In the genomic region with DNA sequence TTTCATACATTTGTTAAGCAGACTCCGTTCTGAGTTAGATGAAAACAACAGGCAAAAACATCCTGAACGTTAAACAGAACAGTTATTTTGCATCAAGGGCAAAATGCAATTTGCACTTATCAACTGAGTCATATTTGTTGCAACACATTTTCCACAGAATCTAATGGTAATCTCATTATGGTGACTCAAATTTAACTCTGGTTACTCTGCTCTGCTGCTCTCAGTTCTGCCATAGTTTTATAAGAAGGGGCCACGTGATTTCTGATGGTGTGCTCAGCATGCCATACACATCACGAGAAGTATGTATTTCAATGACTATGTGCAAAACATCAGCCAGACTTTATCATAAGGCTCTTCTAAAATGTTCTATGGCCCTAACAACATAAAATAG, we compare ENCODE assay signal across 12 cellular contexts.
DNase-seq lines count a peak whose midpoint lies in the region; ATAC-seq, FAIRE-seq and TF ChIP-seq lines count a peak whose summit lies in the region.
"Had no signal": no experiment of that assay in that cellular context is flagged by ENCODE, and none has a peak within 500 bp of the region (broad histone marks: within the 10 kb centered on the region; RNA-seq: fewer than 3 reads in every experiment).

No MANE protein-coding gene starts in this region.

- no peaks in the 10 kb centered on the region for H3K36me3 ChIP-seq in HUES64 (ENCODE audit: insufficient read depth, low read length)
- H3K36me3 ChIP-seq in body of pancreas (replicated peaks in 1 of 2; ENCODE audit: insufficient read depth in 1 of 2, low read depth in 2 of 2) = no peaks in the 10 kb centered on the region
- H3K36me3 ChIP-seq in small intestine (ENCODE audit: control insufficient read depth in 2 of 2, insufficient read depth in 2 of 2, low read length in 2 of 2) = no peaks in the 10 kb centered on the region
- H3K36me3 ChIP-seq: ovary had no signal

- H3K4me1 Mint-ChIP-seq in activated T-cell treated with anti-CD3 and anti-CD28 coated beads, Interleukin-2, amount 50 U/mL, for 72 hours (ENCODE audit: low read depth) = peaks cover 13% of the 10 kb centered on the region

- intact Hi-C loops in body of pancreas (cut with DNase I) = no loop called here

- DNase-seq in activated T-cell treated with anti-CD3 and anti-CD28 coated beads, Interleukin-2, amount 50 U/mL, for 72 hours = no peak
- no peak for DNase-seq in activated T-cell treated with anti-CD3 and anti-CD28 coated beads, Interleukin-2, amount 50 U/mL, for 48 hours
- DNase-seq in body of pancreas (no peak), small intestine (peak; percentile 9), globus pallidus (ENCODE audit: low spot score) (no peak), GM13977 (ENCODE audit: low spot score) (no peak), T-helper 9 cell (no peak)
- DNase-seq: activated CD8-positive, alpha-beta memory T cell treated with anti-CD3 and anti-CD28 coated beads, Interleukin-2, amount 50 U/mL, for 48 hours; ovary had no signal

- H3K27ac Mint-ChIP-seq in activated T-cell treated with anti-CD3 and anti-CD28 coated beads, Interleukin-2, amount 50 U/mL, for 72 hours = peak overlapping the region; percentile 94

- 90% methylated on average over 4 of the region's 4 CpGs for WGBS in HUES64
- WGBS in body of pancreas, 2 donors = 75 to 87% methylated on average over 4 of the region's 4 CpGs
- WGBS in small intestine, 3 donors = 66 to 77% (median 74%) methylated on average over 4 of the region's 4 CpGs

- no peaks in the 10 kb centered on the region for H3K27me3 ChIP-seq in HUES64 (ENCODE audit: insufficient read depth, low read length)
- no peaks in the 10 kb centered on the region for H3K27me3 ChIP-seq in body of pancreas
- no peaks in the 10 kb centered on the region for H3K27me3 ChIP-seq in small intestine (ENCODE audit: control insufficient read depth in 2 of 2, insufficient read depth in 2 of 2, low read length in 2 of 2)
- H3K27me3 ChIP-seq: ovary had no signal

- H3K9me3 ChIP-seq in HUES64 (ENCODE audit: insufficient read depth, low read depth, low read length) (no peaks in the 10 kb centered on the region), body of pancreas (no peaks in the 10 kb centered on the region), small intestine (ENCODE audit: control insufficient read depth, low read depth) (no peaks in the 10 kb centered on the region)

- in situ Hi-C loops in GM13977 (cut with MboI; ENCODE audit: low pct_unique_long_range_greater_than_20kb, low sequenced_read_pairs, unreplicated experiment) = no loop called here

- peak; percentile 85 to 92 for ATAC-seq in activated T-cell treated with anti-CD3 and anti-CD28 coated beads, Interleukin-2, amount 50 U/mL, for 72 hours (replicated peaks in 1 of 2)
- ATAC-seq in body of pancreas = peak; percentile 30

- FAIRE-seq in small intestine (lab: Jason Lieb, UNC) = no peak
- FAIRE-seq: keratinocyte had no signal

- H3K9ac ChIP-seq in HUES64 (ENCODE audit: low read depth, low read length) = no peak overlapping the region

- peak overlapping the region; percentile 25; the same call in 1 of the 2 replicates for H3K27ac ChIP-seq in HUES64 (ENCODE audit: low read depth, low read length)
- H3K27ac ChIP-seq in body of pancreas = no peak overlapping the region
- no peak overlapping the region for H3K27ac ChIP-seq in small intestine (ENCODE audit: low read depth in 1 of 2, low read length in 1 of 2)
- H3K27ac ChIP-seq: ovary had no signal

- H3K4me3 ChIP-seq in HUES64 (ENCODE audit: low read length) (no peak overlapping the region), body of pancreas (no peak overlapping the region), small intestine (ENCODE audit: low read depth in 1 of 2, low read length in 2 of 2) (no peak overlapping the region)
- H3K4me3 ChIP-seq: ovary had no signal

- no peaks in the 10 kb centered on the region for H3K27me3 Mint-ChIP-seq in activated T-cell treated with anti-CD3 and anti-CD28 coated beads, Interleukin-2, amount 50 U/mL, for 72 hours (ENCODE audit: low read depth)

- TF ChIP-seq POLR2A in body of pancreas (IDR thresholded peaks at IDR 0.05) = no peak

- TF ChIP-seq CTCF in body of pancreas (IDR thresholded peaks at IDR 0.05) = no peak
- TF ChIP-seq CTCF in GM13977 (IDR thresholded peaks at IDR 0.05; ENCODE audit: extremely low read depth, insufficient read depth, missing control alignments) = no peak

- H3K36me3 Mint-ChIP-seq in activated T-cell treated with anti-CD3 and anti-CD28 coated beads, Interleukin-2, amount 50 U/mL, for 72 hours (ENCODE audit: insufficient read depth in 2 of 2) = peaks cover 8 to 10% of the 10 kb centered on the region in 2 donors

- peak overlapping the region in 1 of 2 donors; percentile 68 for H3K4me3 Mint-ChIP-seq in activated T-cell treated with anti-CD3 and anti-CD28 coated beads, Interleukin-2, amount 50 U/mL, for 72 hours
- H3K4me3 Mint-ChIP-seq: CD14-positive monocyte had no signal

- peaks cover 2% of the 10 kb centered on the region in 2 donors for H3K9me3 Mint-ChIP-seq in activated T-cell treated with anti-CD3 and anti-CD28 coated beads, Interleukin-2, amount 50 U/mL, for 72 hours

- peaks cover 23% of the 10 kb centered on the region for H3K4me1 ChIP-seq in HUES64 (ENCODE audit: insufficient read depth, low read length)
- H3K4me1 ChIP-seq in body of pancreas = no peaks in the 10 kb centered on the region
- no peaks in the 10 kb centered on the region for H3K4me1 ChIP-seq in small intestine (ENCODE audit: control insufficient read depth in 2 of 2, insufficient read depth in 1 of 2, low read depth in 1 of 2, low read length in 1 of 2)
